Comparison of ENCODE assay signal across 26 cellular contexts in genomic region chr16:88353691-88354090, GRCh38. TPM values are rescaled to one million over a fixed set of nuclear protein-coding genes. Genes with fewer than 3 reads are reported as not detected.
DNase-seq lines count a peak whose midpoint lies in the region; ATAC-seq, FAIRE-seq and TF ChIP-seq lines count a peak whose summit lies in the region.
"Had no signal": no experiment of that assay in that cellular context is flagged by ENCODE, and none has a peak within 500 bp of the region (broad histone marks: within the 10 kb centered on the region; RNA-seq: fewer than 3 reads in every experiment).

No MANE protein-coding gene starts in this region.

- H3K79me2 ChIP-seq in astrocyte (ENCODE audit: insufficient read depth, low read length) = no peaks in the 10 kb centered on the region

- ATAC-seq in Right ventricle myocardium superior (ENCODE audit: poor library complexity) (no peak), lower lobe of right lung (no peak)

- TF ChIP-seq CTCF in astrocyte (IDR thresholded peaks at IDR 0.05; ENCODE audit: insufficient read depth, low read depth, low read length) (no peak), lower lobe of right lung (IDR thresholded peaks at IDR 0.05) (no peak), spleen (IDR thresholded peaks at IDR 0.05 in 8 of 11, conservative IDR thresholded peaks at IDR 0.05 in 3 of 11) (no peak), WERI-Rb-1 (IDR thresholded peaks at IDR 0.05; ENCODE audit: low read depth, low read length) (no peak)

- no peak overlapping the region for H3K4me3 Mint-ChIP-seq in astrocyte (ENCODE audit: unreplicated experiment)
- H3K4me3 Mint-ChIP-seq: CD4-positive, alpha-beta T cell had no signal

- no peaks in the 10 kb centered on the region for H3K9me3 ChIP-seq in astrocyte (ENCODE audit: insufficient read depth, low read depth, low read length)
- H3K9me3 ChIP-seq in lower lobe of right lung = no peaks in the 10 kb centered on the region
- H3K9me3 ChIP-seq in spleen = no peaks in the 10 kb centered on the region
- H3K9me3 ChIP-seq in WERI-Rb-1 (ENCODE audit: severe bottlenecking) = no peaks in the 10 kb centered on the region
- H3K9me3 ChIP-seq: BLaER1 had no signal

- H3K4me1 ChIP-seq in astrocyte (ENCODE audit: insufficient read depth, low read length) (no peaks in the 10 kb centered on the region), lower lobe of right lung (no peaks in the 10 kb centered on the region), spleen (peaks cover 0 to 6% (median 0%) of the 10 kb centered on the region in 6 donors)

- no peak for TF ChIP-seq POLR2A in spleen (IDR thresholded peaks at IDR 0.05)

- no peaks in the 10 kb centered on the region for H3K36me3 Mint-ChIP-seq in astrocyte (ENCODE audit: low read depth, unreplicated experiment)

- no peak overlapping the region for H3K4me3 ChIP-seq in astrocyte (ENCODE audit: insufficient read depth, low read depth, low read length)
- H3K4me3 ChIP-seq in lower lobe of right lung = no peak overlapping the region
- no peak overlapping the region for H3K4me3 ChIP-seq in spleen
- H3K4me3 ChIP-seq in WERI-Rb-1 (ENCODE audit: low read depth, low read length) = no peak overlapping the region
- H3K4me3 ChIP-seq: BLaER1, GM23248 had no signal

- H3K9ac ChIP-seq in astrocyte (ENCODE audit: low read length) = no peak overlapping the region
- H3K9ac ChIP-seq: BLaER1, GM23248 had no signal

- no peak overlapping the region for H3K27ac ChIP-seq in astrocyte (ENCODE audit: low read depth, low read length)
- no peak overlapping the region for H3K27ac ChIP-seq in lower lobe of right lung
- no peak overlapping the region for H3K27ac ChIP-seq in spleen
- H3K27ac ChIP-seq in WERI-Rb-1 = no peak overlapping the region
- H3K27ac ChIP-seq: BLaER1, GM23248 had no signal

- H3K4me2 ChIP-seq in astrocyte (ENCODE audit: low read length) = no peak overlapping the region
- H3K4me2 ChIP-seq: BLaER1 had no signal

- peak overlapping the region; percentile 47 for H3K27ac Mint-ChIP-seq in astrocyte (ENCODE audit: unreplicated experiment)
- H3K27ac Mint-ChIP-seq: CD4-positive, alpha-beta T cell had no signal

- H2AFZ ChIP-seq in astrocyte (ENCODE audit: low read depth, low read length) = no peak overlapping the region
- H2AFZ ChIP-seq: GM23248 had no signal

- intact Hi-C loops in Right ventricle myocardium superior (cut with DNase I) (no loop called here), cardiac septum (cut with DNase I) (no loop called here), lower lobe of right lung (cut with DNase I) (no loop called here), spleen (cut with DNase I; ENCODE audit: low total_unique reads) (no loop called here)

- H3K4me1 Mint-ChIP-seq in astrocyte (ENCODE audit: low read depth, unreplicated experiment) = no peaks in the 10 kb centered on the region

- no peaks in the 10 kb centered on the region for H4K20me1 ChIP-seq in astrocyte (ENCODE audit: insufficient read depth, low read length)
- H4K20me1 ChIP-seq: BLaER1 had no signal

- H3K9me3 Mint-ChIP-seq in astrocyte (ENCODE audit: unreplicated experiment) = no peaks in the 10 kb centered on the region
- H3K9me3 Mint-ChIP-seq: CD4-positive, alpha-beta T cell had no signal

- DNase-seq in Right ventricle myocardium superior (peak; percentile 19), cardiac septum (ENCODE audit: low spot score) (no peak), astrocyte (ENCODE audit: low read depth) (no peak), lower lobe of right lung (peak; percentile 13), spleen (peak; percentile 41), WERI-Rb-1 (no peak), kidney glomerular epithelial cell (lab: John Stamatoyannopoulos, UW) (no peak), AG08395 (ENCODE audit: low spot score) (no peak)
- DNase-seq: 8988T; CD4-positive, alpha-beta T cell; DMS53; GM23248; H7; KBM-7; MV-4-11; NCI-H1105; NCI-H146; NCI-H1930; NCI-H446; NCI-H524 treated with DMSO at 0.1 percent for 48 hours; NCI-H774 had no signal

- H3K36me3 ChIP-seq in astrocyte (ENCODE audit: insufficient read depth, low read length) = no peaks in the 10 kb centered on the region
- no peaks in the 10 kb centered on the region for H3K36me3 ChIP-seq in lower lobe of right lung
- H3K36me3 ChIP-seq in spleen = no peaks in the 10 kb centered on the region
- no peaks in the 10 kb centered on the region for H3K36me3 ChIP-seq in WERI-Rb-1
- H3K36me3 ChIP-seq: BLaER1 had no signal

- WGBS in spleen, 5 donors = 57 to 73% (median 65%) methylated on average over 4 to 12 of the region's 12 CpGs

- no peak for FAIRE-seq in astrocyte (lab: Jason Lieb, UNC)
- FAIRE-seq: D721Med, GM18507, RCC 7860 had no signal

- H3K27me3 ChIP-seq in astrocyte (ENCODE audit: insufficient read depth, low read length) = no peaks in the 10 kb centered on the region
- no peaks in the 10 kb centered on the region for H3K27me3 ChIP-seq in lower lobe of right lung (ENCODE audit: low read depth)
- peaks cover 0 to 9% (median 0%) of the 10 kb centered on the region in 7 donors for H3K27me3 ChIP-seq in spleen (replicated peaks in 1 of 7)
- H3K27me3 ChIP-seq in WERI-Rb-1 (ENCODE audit: insufficient read depth, low read depth, severe bottlenecking) = no peaks in the 10 kb centered on the region

- H3K27me3 Mint-ChIP-seq in astrocyte (ENCODE audit: low read depth, unreplicated experiment) = peaks cover 17% of the 10 kb centered on the region
- H3K27me3 Mint-ChIP-seq: CD4-positive, alpha-beta T cell had no signal

RNA-seq across cellular contexts. Expression of gene ZNF469, which starts 29.1 kb away (rescaled TPM):
- total RNA-seq in Right ventricle myocardium superior (0.94 TPM), cardiac septum (1.5 TPM), astrocyte (17.7 and 29.4 TPM in 2 replicates), lower lobe of right lung (2.0 TPM), spleen (1 to 10 TPM; 2.4 to 8.0 (median 4.0) TPM)
- under 1 TPM; 0.27 to 0.96 (median 0.35) TPM for polyA plus RNA-seq in spleen
- total RNA-seq: MCF 10A had no signal

Comparison
In these comparisons a context has a peak if more than half of its experiments do, and no peak if none do; other contexts are left out.
1. DNase-seq: peak in Right ventricle myocardium superior (single experiment), lower lobe of right lung (single experiment) and spleen (single experiment); none in cardiac septum (single experiment), astrocyte (single experiment), WERI-Rb-1 (single experiment), kidney glomerular epithelial cell (single experiment) and AG08395 (single experiment).